Comparison of ENCODE assay signal across 8 cellular contexts in genomic region chr6:143842468-143842901, GRCh38. TPM values are rescaled to one million over a fixed set of nuclear protein-coding genes. Genes with fewer than 3 reads are reported as not detected.
DNase-seq lines count a peak whose midpoint lies in the region; ATAC-seq, FAIRE-seq and TF ChIP-seq lines count a peak whose summit lies in the region.

No MANE protein-coding gene starts in this region.

- 22 to 33% (median 30%) methylated on average over 7 of the region's 7 CpGs for WGBS in adipose tissue, 3 donors
- WGBS in small intestine, 3 donors = 29 to 51% (median 32%) methylated on average over 7 of the region's 7 CpGs

- H3K4me3 ChIP-seq in iPS-18c (ENCODE audit: insufficient read depth, low read depth, low read length) (peak overlapping the region; percentile 85), small intestine (ENCODE audit: low read depth in 1 of 2, low read length in 2 of 2) (peak overlapping the region; percentile 50 to 92)

- H3K27me3 ChIP-seq in CD4-positive, alpha-beta T cell (ENCODE audit: control insufficient read depth, insufficient read depth, low read length) = no peaks in the 10 kb centered on the region
- H3K27me3 ChIP-seq in small intestine (ENCODE audit: control insufficient read depth in 2 of 2, insufficient read depth in 2 of 2, low read length in 2 of 2) = no peaks in the 10 kb centered on the region

- H3K4me1 ChIP-seq in small intestine (ENCODE audit: control insufficient read depth in 2 of 2, insufficient read depth in 1 of 2, low read depth in 1 of 2, low read length in 1 of 2) = peaks cover 4 to 5% of the 10 kb centered on the region in 2 donors

- ATAC-seq in CD4-positive, alpha-beta T cell (ENCODE audit: poor library complexity) = peak; percentile 52
- ATAC-seq in HG03066 (IDR thresholded peaks at IDR 0.05; ENCODE audit: low read depth, unreplicated experiment) = peak; percentile 13
- ATAC-seq in HG02981 (IDR thresholded peaks at IDR 0.05; ENCODE audit: unreplicated experiment) = no peak

- peaks cover 47% of the 10 kb centered on the region for H3K36me3 Mint-ChIP-seq in CD4-positive, alpha-beta T cell (ENCODE audit: low read depth)

- H3K27me3 Mint-ChIP-seq in CD4-positive, alpha-beta T cell = no peaks in the 10 kb centered on the region

- POLR2A ChIA-PET in CD4-positive, alpha-beta T cell (lab: Charles Lee) = interaction anchor here (0.9 to 2.1 kb wide), 13 partner anchors 17 to 1972 kb away, joined by 3 to 18 read pairs (median 6); partner anchors contain the start of genes ADAT2, FBXO30, FUCA2 and PEX3

- no peak for TF ChIP-seq CTCF in CD4-positive, alpha-beta T cell (IDR thresholded peaks at IDR 0.05)

- H3K4me3 Mint-ChIP-seq in CD4-positive, alpha-beta T cell = peak overlapping the region; percentile 98

- CTCF ChIA-PET in CD4-positive, alpha-beta T cell (lab: Charles Lee) = interaction anchor here (1.4 to 1.6 kb wide), 2 partner anchors 97 to 267 kb away, joined by 6 to 7 read pairs; no protein-coding TSS in a partner anchor

- peaks cover 36% of the 10 kb centered on the region for H3K4me1 Mint-ChIP-seq in CD4-positive, alpha-beta T cell (ENCODE audit: low read depth)

- FAIRE-seq in small intestine (lab: Jason Lieb, UNC) = no peak

- no peaks in the 10 kb centered on the region for H3K9me3 ChIP-seq in CD4-positive, alpha-beta T cell (ENCODE audit: control insufficient read depth, low read length)
- H3K9me3 ChIP-seq in iPS-18c (ENCODE audit: control insufficient read depth, insufficient read depth, low read length) = no peaks in the 10 kb centered on the region
- no peaks in the 10 kb centered on the region for H3K9me3 ChIP-seq in small intestine (ENCODE audit: control insufficient read depth, low read depth)

- H3K27ac Mint-ChIP-seq in CD4-positive, alpha-beta T cell = peak overlapping the region; percentile 98

- H3K36me3 ChIP-seq in small intestine (ENCODE audit: control insufficient read depth in 2 of 2, insufficient read depth in 2 of 2, low read length in 2 of 2) = peaks cover 8 to 13% of the 10 kb centered on the region in 2 donors

- no peak for DNase-seq in CD4-positive, alpha-beta T cell
- DNase-seq in small intestine = peak; percentile 36
- DNase-seq in islet precursor cell = no peak
- no peak for DNase-seq in HuH-7 (ENCODE audit: low spot score)

- intact Hi-C loops in CD4-positive, alpha-beta T cell (cut with DNase I, micrococcal nuclease) = loop anchor here (5.0 to 10.0 kb wide), 9 partner anchors 220 to 1695 kb away; partner anchors contain the start of genes ADAT2 (in 2 of the 2), PEX3 (in 2 of the 2), AIG1 (in 1 of the 2) and NMBR (in 1 of the 2)

- peak overlapping the region; percentile 88 for H3K27ac ChIP-seq in CD4-positive, alpha-beta T cell (ENCODE audit: low read depth, low read length)
- H3K27ac ChIP-seq in adipose tissue (ENCODE audit: low read depth, low read length) (peak overlapping the region; percentile 63), small intestine (ENCODE audit: low read depth in 1 of 2, low read length in 1 of 2) (peak overlapping the region; percentile 92 to 97)

- H3K9me3 Mint-ChIP-seq in CD4-positive, alpha-beta T cell = no peaks in the 10 kb centered on the region

RNA-seq across cellular contexts. Expression of gene LTV1, which starts 0.7 kb away (rescaled TPM):
- 10 to 100 TPM; 27.0 to 28.5 TPM for total RNA-seq in CD4-positive, alpha-beta T cell
- 10 to 100 TPM; 11.9 to 32.0 (median 22.0) TPM for polyA plus RNA-seq in adipose tissue
- polyA plus RNA-seq in small intestine = 10 to 100 TPM; 17.3 to 25.7 (median 17.7) TPM

RNA-seq across cellular contexts. Expression of gene ZC2HC1B, which starts 21.8 kb away (rescaled TPM):
- total RNA-seq in CD4-positive, alpha-beta T cell = not detected
- under 1 TPM in 1 of 3 donors, not detected in 2; 0.07 TPM for polyA plus RNA-seq in adipose tissue
- polyA plus RNA-seq in small intestine = not detected
